In the genomic region with DNA sequence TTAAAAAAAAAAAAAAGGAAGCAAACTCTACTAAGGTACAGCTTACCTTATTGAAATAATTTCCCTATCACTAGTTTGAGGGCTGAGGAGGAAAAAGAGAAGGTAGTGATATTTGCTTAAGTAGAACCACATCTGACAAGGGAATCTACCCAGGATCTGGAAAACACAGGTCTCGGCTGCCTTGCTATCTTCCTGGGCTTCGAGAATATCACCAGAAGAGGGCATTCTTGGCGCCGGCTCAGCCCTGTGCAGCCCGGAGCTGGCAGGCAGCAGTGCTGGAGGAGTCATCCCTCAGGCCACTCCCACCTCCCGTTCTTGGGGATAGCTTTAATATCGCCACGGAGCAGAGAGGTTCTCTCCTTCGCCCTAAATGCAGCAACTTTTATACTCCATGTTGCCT, we compare ENCODE assay signal across 8 cellular contexts.
A peak's percentile ranks its signal among the peaks of the same experiment; 100 is the strongest.
DNase-seq lines count a peak whose midpoint lies in the region; ATAC-seq, FAIRE-seq and TF ChIP-seq lines count a peak whose summit lies in the region.

No MANE protein-coding gene starts in this region.

- H3K27me3 Mint-ChIP-seq in WTC11 (ENCODE audit: low read depth) = peaks cover 7% of the 10 kb centered on the region; the same call in 1 of the 2 replicates

- POLR2A ChIA-PET in WTC11 (lab: Charles Lee) = interaction anchor here (0.5 to 0.8 kb wide), 3 partner anchors 227 to 339 kb away, joined by 3 to 6 read pairs (median 4); no protein-coding TSS in a partner anchor

- intact Hi-C loops in kidney (cut with DNase I) = no loop called here

- H3K9me3 Mint-ChIP-seq in WTC11 = peaks cover 11% of the 10 kb centered on the region; the same call in 1 of the 2 replicates

- H3K4me1 Mint-ChIP-seq in WTC11 = peaks cover 14% of the 10 kb centered on the region

- CTCF ChIA-PET in WTC11 (lab: Charles Lee) = interaction anchor here (0.6 to 2.5 kb wide), 15 partner anchors 16 to 1341 kb away, joined by 3 to 12 read pairs (median 4); no protein-coding TSS in a partner anchor

- no peak for TF ChIP-seq POLR2A in NB4 (IDR thresholded peaks at IDR 0.05; ENCODE audit: extremely low read depth, insufficient read length)

- H3K4me3 ChIP-seq in NB4 (ENCODE audit: low read depth, low read length) (no peak overlapping the region), kidney (ENCODE audit: low read length in 2 of 2) (peak overlapping the region; percentile 52 to 63), MM.1S (ENCODE audit: low read length) (no peak overlapping the region)

- H3K27me3 ChIP-seq in MM.1S (replicated peaks; ENCODE audit: insufficient read depth, low read length) = no peaks in the 10 kb centered on the region

- H3K36me3 Mint-ChIP-seq in WTC11 = no peaks in the 10 kb centered on the region

- H3K4me2 ChIP-seq in MM.1S (ENCODE audit: low read depth, low read length) = no peak overlapping the region

- ATAC-seq in WTC11 = peak; percentile 100

- H3K4me1 ChIP-seq in kidney (ENCODE audit: control insufficient read depth in 1 of 2, insufficient read depth in 1 of 2, low read depth in 1 of 2, low read length in 2 of 2) (peaks cover 2 to 5% of the 10 kb centered on the region in 2 donors), MM.1S (ENCODE audit: low read length) (no peaks in the 10 kb centered on the region)

- no peaks in the 10 kb centered on the region for H3F3A ChIP-seq in MM.1S (ENCODE audit: insufficient read depth, low read length)

- no peaks in the 10 kb centered on the region for H3K36me3 ChIP-seq in kidney (ENCODE audit: control insufficient read depth in 1 of 2, insufficient read depth in 2 of 2, low read length in 2 of 2)
- no peaks in the 10 kb centered on the region for H3K36me3 ChIP-seq in MM.1S (replicated peaks; ENCODE audit: insufficient read depth, low read length)

- no peak overlapping the region for H3K27ac Mint-ChIP-seq in WTC11

- no peak for FAIRE-seq in kidney (lab: Jason Lieb, UNC)

- peak overlapping the region; percentile 67 for H3K4me3 Mint-ChIP-seq in WTC11

- TF ChIP-seq CTCF in NB4 (IDR thresholded peaks at IDR 0.05; ENCODE audit: low read depth, low read length) (peak; percentile 30), WTC11 (IDR thresholded peaks at IDR 0.05) (no peak), kidney (IDR thresholded peaks at IDR 0.05; ENCODE audit: borderline replicate concordance, extremely low read depth, insufficient read depth) (peak; percentile 15), MM.1S (IDR thresholded peaks at IDR 0.05; ENCODE audit: low read length) (no peak)

- H3K9me3 ChIP-seq in kidney (ENCODE audit: control insufficient read depth in 1 of 2, low read length in 2 of 2) (no peaks in the 10 kb centered on the region), MM.1S (replicated peaks; ENCODE audit: insufficient read depth, low read length) (no peaks in the 10 kb centered on the region)

- no peak overlapping the region for H2AFZ ChIP-seq in MM.1S (ENCODE audit: low read length)

- DNase-seq in Ammon's horn (ENCODE audit: low spot score) (peak; percentile 86), NB4 (ENCODE audit: low read depth) (peak; percentile 55), WTC11 (ENCODE audit: low spot score) (peak; percentile 80), T47D (ENCODE audit: low read depth in 1 of 2, low spot score in 1 of 2) (peak; percentile 54 to 67), kidney (peak; percentile 91), GOT3 (lab: John Stamatoyannopoulos, UW) (no peak), MM.1S (no peak)
- DNase-seq in stimulated activated CD4-positive, alpha-beta T cell treated with anti-CD3 and anti-CD28 coated beads, Interleukin-15, amount 100 ng/mL, for 48 hours (ENCODE audit: low read depth in 2 of 2) = peak; percentile 76 to 81

- H3K9me2 ChIP-seq in MM.1S (replicated peaks; ENCODE audit: insufficient read depth, low read length) = no peaks in the 10 kb centered on the region

- H4K20me1 ChIP-seq in MM.1S (ENCODE audit: insufficient read depth, low read length) = no peaks in the 10 kb centered on the region

- no peaks in the 10 kb centered on the region for H3K79me2 ChIP-seq in MM.1S (ENCODE audit: low read length)

- H3K9ac ChIP-seq in kidney (ENCODE audit: low read length in 2 of 2) (no peak overlapping the region), MM.1S (ENCODE audit: low read length) (no peak overlapping the region)

- in situ Hi-C loops in T47D (cut with HindIII; ENCODE audit: low pct_unique_long_range_greater_than_20kb, low sequenced_read_pairs) = no loop called here

- H3K27ac ChIP-seq in kidney (ENCODE audit: low read depth in 2 of 2, low read length in 2 of 2) (no peak overlapping the region), MM.1S (ENCODE audit: low read length) (no peak overlapping the region)

TF ChIP-seq in WTC11, 78 proteins besides CTCF, POLR2A, EP300 and RAD21 (continues in another document):
- TF ChIP-seq PRDM15 (CRISPR knock-in tag; IDR thresholded peaks at IDR 0.05) = no peak
- TF ChIP-seq CBFB (CRISPR knock-in tag; IDR thresholded peaks at IDR 0.05; ENCODE audit: low read depth) = no peak
- TF ChIP-seq, protein P1, sequence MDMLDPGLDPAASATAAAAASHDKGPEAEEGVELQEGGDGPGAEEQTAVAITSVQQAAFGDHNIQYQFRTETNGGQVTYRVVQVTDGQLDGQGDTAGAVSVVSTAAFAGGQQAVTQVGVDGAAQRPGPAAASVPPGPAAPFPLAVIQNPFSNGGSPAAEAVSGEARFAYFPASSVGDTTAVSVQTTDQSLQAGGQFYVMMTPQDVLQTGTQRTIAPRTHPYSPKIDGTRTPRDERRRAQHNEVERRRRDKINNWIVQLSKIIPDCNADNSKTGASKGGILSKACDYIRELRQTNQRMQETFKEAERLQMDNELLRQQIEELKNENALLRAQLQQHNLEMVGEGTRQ (CRISPR knock-in tag; IDR thresholded peaks at IDR 0.05) = no peak
- TF ChIP-seq, protein P2, sequence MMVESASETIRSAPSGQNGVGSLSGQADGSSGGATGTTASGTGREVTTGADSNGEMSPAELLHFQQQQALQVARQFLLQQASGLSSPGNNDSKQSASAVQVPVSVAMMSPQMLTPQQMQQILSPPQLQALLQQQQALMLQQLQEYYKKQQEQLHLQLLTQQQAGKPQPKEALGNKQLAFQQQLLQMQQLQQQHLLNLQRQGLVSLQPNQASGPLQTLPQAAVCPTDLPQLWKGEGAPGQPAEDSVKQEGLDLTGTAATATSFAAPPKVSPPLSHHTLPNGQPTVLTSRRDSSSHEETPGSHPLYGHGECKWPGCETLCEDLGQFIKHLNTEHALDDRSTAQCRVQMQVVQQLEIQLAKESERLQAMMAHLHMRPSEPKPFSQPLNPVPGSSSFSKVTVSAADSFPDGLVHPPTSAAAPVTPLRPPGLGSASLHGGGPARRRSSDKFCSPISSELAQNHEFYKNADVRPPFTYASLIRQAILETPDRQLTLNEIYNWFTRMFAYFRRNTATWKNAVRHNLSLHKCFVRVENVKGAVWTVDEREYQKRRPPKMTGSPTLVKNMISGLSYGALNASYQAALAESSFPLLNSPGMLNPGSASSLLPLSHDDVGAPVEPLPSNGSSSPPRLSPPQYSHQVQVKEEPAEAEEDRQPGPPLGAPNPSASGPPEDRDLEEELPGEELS (CRISPR knock-in tag; IDR thresholded peaks at IDR 0.05) = no peak

Comparison
In these comparisons a context has a peak if more than half of its experiments do, and no peak if none do; other contexts are left out.
1. DNase-seq: peak in Ammon's horn (single experiment), NB4 (single experiment), WTC11 (single experiment), T47D (2 of 2), kidney (single experiment) and stimulated activated CD4-positive, alpha-beta T cell treated with anti-CD3 and anti-CD28 coated beads, Interleukin-15, amount 100 ng/mL, for 48 hours (2 of 2); none in GOT3 (single experiment) and MM.1S (single experiment).
2. H3K4me3 ChIP-seq: peak in kidney (2 of 2); none in NB4 (single experiment) and MM.1S (single experiment).
3. CTCF ChIP-seq: peak in NB4 (single experiment) and kidney (single experiment); none in WTC11 (single experiment) and MM.1S (single experiment).